16 cellular contexts compared by ENCODE assay signal in the genomic region with DNA sequence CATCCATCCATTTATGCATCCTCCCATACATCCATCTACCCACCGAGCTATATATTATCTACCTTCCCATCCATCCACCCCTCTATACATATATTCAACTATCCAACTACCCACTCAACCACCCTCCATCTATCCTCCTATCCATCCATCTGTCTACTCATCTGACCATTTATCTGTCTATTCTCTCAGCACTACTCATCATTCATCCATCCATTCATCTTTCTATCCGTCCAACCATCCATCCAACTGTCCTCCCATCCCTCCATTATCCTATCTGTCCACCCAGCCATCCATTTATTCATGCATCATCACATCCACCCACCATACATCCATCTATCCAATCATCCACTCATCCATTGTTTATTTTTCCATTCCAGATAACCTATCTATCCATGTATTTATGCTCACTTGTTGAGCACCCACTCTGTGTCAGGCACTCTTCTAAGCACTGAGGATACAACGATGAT. TPM values are rescaled to one million over a fixed set of nuclear protein-coding genes. Genes with fewer than 3 reads are reported as not detected.
DNase-seq lines count a peak whose midpoint lies in the region; ATAC-seq, FAIRE-seq and TF ChIP-seq lines count a peak whose summit lies in the region.
"Had no signal": no experiment of that assay in that cellular context is flagged by ENCODE, and none has a peak within 500 bp of the region (broad histone marks: within the 10 kb centered on the region; RNA-seq: fewer than 3 reads in every experiment).

No MANE protein-coding gene starts in this region.

- no peak overlapping the region for H4K91ac ChIP-seq in IMR-90 (ENCODE audit: insufficient read depth, low read depth, low read length)

- SMC1A ChIA-PET in GM12878 (lab: Charles Lee; ENCODE audit: uncharacterized antibody, unreplicated experiment): interaction anchor here (0.7 to 1.6 kb wide), 7 partner anchors 10 to 52 kb away, joined by 3 to 6 read pairs (median 4); partner anchors contain the start of gene CCDC197

- H3K36me3 ChIP-seq in BLaER1 treated with 17β-estradiol and CSF1 and Interleukin-3, amounts not matched to agents 10 nM and 100 nM: no peaks in the 10 kb centered on the region
- H3K36me3 ChIP-seq in IMR-90 (ENCODE audit: control insufficient read depth, insufficient read depth, low read length) (no peaks in the 10 kb centered on the region), GM12878 (ENCODE audit: control insufficient read depth in 2 of 2, insufficient read depth in 2 of 2, low read length in 1 of 2) (no peaks in the 10 kb centered on the region), psoas muscle (ENCODE audit: insufficient read depth in 1 of 2, low read depth in 1 of 2) (peaks cover 0 to 71% of the 10 kb centered on the region in 2 donors), heart right ventricle (peaks cover 0 to 32% (median 0%) of the 10 kb centered on the region in 9 donors)
- H3K36me3 ChIP-seq: prostate gland had no signal

- H2AK5ac ChIP-seq in IMR-90 (ENCODE audit: low read depth, low read length): peak overlapping the region; percentile 54; the same call in 1 of the 2 replicates

- no peak for FAIRE-seq in GM12878 (lab: Jason Lieb, UNC)
- FAIRE-seq: GM18507 had no signal

- peak overlapping the region; percentile 40; the same call in 1 of the 2 replicates for H3K14ac ChIP-seq in IMR-90 (replicated peaks; ENCODE audit: low read depth, low read length)

- H3K9me3 ChIP-seq in BLaER1 treated with 17β-estradiol and CSF1 and Interleukin-3, amounts not matched to agents 10 nM and 100 nM (replicated peaks in 1 of 11): 0 out of 22 replicates have a peak, but pooled peaks cover 0 to 9% (median 0%) of the 10 kb centered on the region in 11 experiments
- H3K9me3 ChIP-seq in IMR-90 (ENCODE audit: control insufficient read depth, insufficient read depth, low read length) (no peaks in the 10 kb centered on the region), GM12878 (replicated peaks; ENCODE audit: control insufficient read depth, insufficient read depth, low read length) (no peaks in the 10 kb centered on the region; the same call in 1 of the 3 replicates), psoas muscle (no peaks in the 10 kb centered on the region), heart right ventricle (no peaks in the 10 kb centered on the region)
- H3K9me3 ChIP-seq: mucosa of descending colon, prostate gland had no signal

- H3K56ac ChIP-seq in IMR-90 (ENCODE audit: extremely low read depth, insufficient read depth, low read length): no peak overlapping the region

- TF ChIP-seq CTCF in IMR-90 (conservative IDR thresholded peaks at IDR 0.05; ENCODE audit: low read depth, low read length): no peak
- no peak for TF ChIP-seq CTCF in GM12878 (IDR thresholded peaks at IDR 0.05 in 2 of 3, conservative IDR thresholded peaks at IDR 0.05 in 1 of 3; ENCODE audit: control insufficient read depth in 2 of 3, extremely low read depth in 1 of 3, insufficient read depth in 1 of 3, low read depth in 3 of 3, low read length in 3 of 3)
- TF ChIP-seq CTCF in psoas muscle (IDR thresholded peaks at IDR 0.05): no peak
- TF ChIP-seq CTCF in heart right ventricle (IDR thresholded peaks at IDR 0.05): no peak

- TF ChIP-seq RAD21 in IMR-90 (IDR thresholded peaks at IDR 0.05; ENCODE audit: low read length): no peak
- TF ChIP-seq RAD21 in GM12878 (IDR thresholded peaks at IDR 0.05; ENCODE audit: insufficient read depth, low read depth, low read length): no peak

- CTCF ChIA-PET in IMR-90 (lab: Yijun Ruan, JAX): interaction anchor here (1.0 to 1.1 kb wide), 2 partner anchors 25 to 30 kb away, joined by 3 read pairs; no protein-coding TSS in a partner anchor
- CTCF ChIA-PET in GM12878 (lab: Yijun Ruan, JAX): interaction anchor here (1.0 to 4.1 kb wide), 3 partner anchors 9 to 25 kb away, joined by 3 to 27 read pairs (median 5); partner anchors contain the start of gene ASB2

- peak overlapping the region; percentile 31; the same call in 1 of the 3 replicates for H2BK15ac ChIP-seq in IMR-90 (ENCODE audit: low read depth, low read length)

- no peak for ATAC-seq in IMR-90 (ENCODE audit: low read depth)
- no peak for ATAC-seq in GM12878
- ATAC-seq in psoas muscle: no peak
- ATAC-seq in heart right ventricle: no peak
- ATAC-seq in HG03521 (IDR thresholded peaks at IDR 0.05; ENCODE audit: unreplicated experiment): no peak
- ATAC-seq: mucosa of descending colon had no signal

- H3K23ac ChIP-seq in IMR-90 (ENCODE audit: low read depth, low read length): no peak overlapping the region

- H2BK20ac ChIP-seq in IMR-90 (ENCODE audit: low read depth, low read length): peak overlapping the region; percentile 11; the same call in 1 of the 2 replicates

- peaks cover 19% of the 10 kb centered on the region for H3K9me1 ChIP-seq in IMR-90 (ENCODE audit: insufficient read depth, low read length)

- no peak overlapping the region for H2AK9ac ChIP-seq in IMR-90 (replicated peaks; ENCODE audit: low read depth, low read length, poor library complexity)

- dilution Hi-C loops in IMR-90 (cut with HindIII; ENCODE audit: low sequenced_read_pairs, unreplicated experiment): no loop called here

- in situ Hi-C loops in IMR-90 (cut with MboI; ENCODE audit: low sequenced_read_pairs) (no loop called here), GM12878 (cut with MboI) (loop anchor here (25.0 kb wide), 2 partner anchors 1203 to 1697 kb away; no protein-coding TSS in a partner anchor)

- intact Hi-C loops in IMR-90 (cut with micrococcal nuclease) (no loop called here), GM12878 (cut with micrococcal nuclease; ENCODE audit: unreplicated experiment) (no loop called here), psoas muscle (cut with DNase I) (no loop called here), heart right ventricle (cut with DNase I) (no loop called here)

- H4K20me1 ChIP-seq in BLaER1 treated with 17β-estradiol and CSF1 and Interleukin-3, amounts not matched to agents 10 nM and 100 nM: 0 out of 22 replicates have a peak, but pooled peaks cover 0 to 5% (median 0%) of the 10 kb centered on the region in 11 experiments
- H4K20me1 ChIP-seq in IMR-90 (ENCODE audit: insufficient read depth, low read length) (peaks cover 4% of the 10 kb centered on the region; the same call in 1 of the 2 replicates), GM12878 (ENCODE audit: control insufficient read depth, insufficient read depth) (no peaks in the 10 kb centered on the region)

- no peaks in the 10 kb centered on the region for H3K79me2 ChIP-seq in GM12878 (ENCODE audit: control insufficient read depth, insufficient read depth, low read length)

- H3K9ac ChIP-seq in BLaER1 treated with 17β-estradiol and CSF1 and Interleukin-3, amounts not matched to agents 10 nM and 100 nM: no peak overlapping the region
- no peak overlapping the region for H3K9ac ChIP-seq in IMR-90 (ENCODE audit: low read depth, low read length)
- H3K9ac ChIP-seq in GM12878 (ENCODE audit: control insufficient read depth, insufficient read depth, low read length): no peak overlapping the region

- TF ChIP-seq POLR2A in IMR-90 (IDR thresholded peaks at IDR 0.05; ENCODE audit: low read depth, low read length) (no peak), GM12878 (IDR thresholded peaks at IDR 0.05; ENCODE audit: low read depth, low read length) (no peak)

- peak overlapping the region; percentile 34; the same call in 1 of the 2 replicates for H3K18ac ChIP-seq in IMR-90 (ENCODE audit: low read depth, low read length)

- no peak for TF ChIP-seq EP300 in GM12878 (IDR thresholded peaks at IDR 0.05; ENCODE audit: borderline replicate concordance in 1 of 2, control insufficient read depth in 1 of 2, low read depth in 2 of 2, low read length in 2 of 2)

- 82 to 100% methylated on average over 2 to 3 of the region's 3 CpGs for whole genome bisulfite sequencing in IMR-90 (ENCODE audit: extremely low coverage in 2 of 2, insufficient read length in 1 of 2), 2 experiments
- WGBS in GM12878 (ENCODE audit: insufficient coverage, insufficient replicate concordance, low lambda C conversion rate, missing lambda C conversion rate): 78% methylated on average over 3 of the region's 3 CpGs
- whole genome bisulfite sequencing in psoas muscle, 3 donors: 62 to 74% (median 67%) methylated on average over 3 of the region's 3 CpGs
- 84 to 89% methylated on average over 3 of the region's 3 CpGs for WGBS in heart right ventricle, 2 donors

- H3K4me2 ChIP-seq in BLaER1 treated with 17β-estradiol and CSF1 and Interleukin-3, amounts not matched to agents 10 nM and 100 nM: peak overlapping the region in 7 of 11 experiments; percentile 76 to 93 (median 89); a peak in 14 of 22 replicates
- no peak overlapping the region for H3K4me2 ChIP-seq in IMR-90 (ENCODE audit: low read depth, low read length)
- no peak overlapping the region for H3K4me2 ChIP-seq in GM12878 (ENCODE audit: control insufficient read depth, insufficient read depth)

- peak overlapping the region; percentile 94 for H2BK5ac ChIP-seq in IMR-90 (ENCODE audit: low read depth, low read length, poor library complexity, severe bottlenecking)

- no peak overlapping the region; a peak in 1 of 4 replicates for H4K8ac ChIP-seq in IMR-90 (ENCODE audit: low read depth in 2 of 2, low read length in 2 of 2)

- POLR2A ChIA-PET in IMR-90 (lab: Charles Lee; ENCODE audit: unreplicated experiment) (no interaction called here), GM12878 (lab: Charles Lee) (interaction anchor here (0.8 to 2.0 kb wide), 6 partner anchors 8 to 22 kb away, joined by 3 to 7 read pairs (median 4); no protein-coding TSS in a partner anchor)

- H2AFZ ChIP-seq in IMR-90 (replicated peaks; ENCODE audit: low read length, poor library complexity) (no peak overlapping the region), GM12878 (ENCODE audit: control insufficient read depth, low read depth, low read length) (no peak overlapping the region)

- no peak overlapping the region for H4K5ac ChIP-seq in IMR-90 (ENCODE audit: low read depth, low read length)

- peak overlapping the region; percentile 41; the same call in 1 of the 2 replicates for H2BK120ac ChIP-seq in IMR-90 (ENCODE audit: low read depth, low read length)

- RAD21 ChIA-PET in GM12878 (lab: Charles Lee; ENCODE audit: unreplicated experiment): interaction anchor here (1.3 to 15.3 kb wide), 5 partner anchors 10 to 35 kb away, joined by 3 to 324 read pairs (median 8); partner anchors contain the start of gene ASB2

- no TSS peak for BruUV-seq in IMR-90 (replicated peaks; lab: Mats Ljungman, UMichigan)
- no TSS peak for BruUV-seq in GM12878 (replicated peaks; lab: Mats Ljungman, UMichigan)

- H3K4ac ChIP-seq in IMR-90 (ENCODE audit: low read depth, low read length): peak overlapping the region; percentile 62; the same call in 1 of the 2 replicates

- H3K4me1 ChIP-seq in BLaER1 treated with 17β-estradiol and CSF1 and Interleukin-3, amounts not matched to agents 10 nM and 100 nM: peaks cover 82 to 100% (median 89%) of the 10 kb centered on the region in 10 experiments
- H3K4me1 ChIP-seq in IMR-90 (ENCODE audit: control insufficient read depth, insufficient read depth, low read length): peaks cover 22% of the 10 kb centered on the region
- H3K4me1 ChIP-seq in GM12878 (ENCODE audit: control insufficient read depth, insufficient read depth, low read length): peaks cover 98% of the 10 kb centered on the region
- H3K4me1 ChIP-seq in psoas muscle: peaks cover 90% of the 10 kb centered on the region
- H3K4me1 ChIP-seq in heart right ventricle: peaks cover 13 to 85% (median 53%) of the 10 kb centered on the region in 9 donors
- H3K4me1 ChIP-seq: prostate gland had no signal

- no peaks in the 10 kb centered on the region for H3K27me3 ChIP-seq in BLaER1 treated with 17β-estradiol and CSF1 and Interleukin-3, amounts not matched to agents 10 nM and 100 nM
- H3K27me3 ChIP-seq in IMR-90 (ENCODE audit: control insufficient read depth, insufficient read depth, low read length) (no peaks in the 10 kb centered on the region), GM12878 (replicated peaks in 1 of 2; ENCODE audit: control insufficient read depth in 2 of 2, insufficient read depth in 2 of 2, low read length in 1 of 2) (no peaks in the 10 kb centered on the region), psoas muscle (ENCODE audit: insufficient read depth in 3 of 3, low read length in 2 of 3) (no peaks in the 10 kb centered on the region), heart right ventricle (no peaks in the 10 kb centered on the region)
- H3K27me3 ChIP-seq: foreskin keratinocyte had no signal

- no peak for DNase-seq in IMR-90
- DNase-seq in GM12878 (ENCODE audit: low read depth, low spot score): no peak
- DNase-seq in psoas muscle: no peak
- no peak for DNase-seq in stimulated activated naive CD4-positive, alpha-beta T cell (lab: John Stamatoyannopoulos, UW)
- DNase-seq in heart right ventricle: no peak
- no peak for DNase-seq in NCI-H2029 (lab: John Stamatoyannopoulos, UW)
- DNase-seq: H7, islet precursor cell, mucosa of descending colon had no signal

- no peaks in the 10 kb centered on the region for H3K79me1 ChIP-seq in IMR-90 (ENCODE audit: low read depth in 1 of 2, low read length in 2 of 2)

- H3K4me3 ChIP-seq in BLaER1 treated with 17β-estradiol and CSF1 and Interleukin-3, amounts not matched to agents 10 nM and 100 nM: no peak overlapping the region
- no peak overlapping the region for H3K4me3 ChIP-seq in IMR-90 (ENCODE audit: insufficient read depth, low read depth, low read length)
- no peak overlapping the region for H3K4me3 ChIP-seq in GM12878
- H3K4me3 ChIP-seq in psoas muscle: no peak overlapping the region
- H3K4me3 ChIP-seq in heart right ventricle: no peak overlapping the region
- H3K4me3 ChIP-seq: mucosa of descending colon, prostate gland had no signal

- H3K27ac ChIP-seq in BLaER1 treated with 17β-estradiol and CSF1 and Interleukin-3, amounts not matched to agents 10 nM and 100 nM: no peak overlapping the region
- peak overlapping the region; percentile 13; the same call in 1 of the 2 replicates for H3K27ac ChIP-seq in IMR-90 (ENCODE audit: insufficient read depth, low read length)
- H3K27ac ChIP-seq in GM12878 (ENCODE audit: control insufficient read depth, insufficient read depth): no peak overlapping the region
- peak overlapping the region; percentile 98 for H3K27ac ChIP-seq in psoas muscle
- H3K27ac ChIP-seq in heart right ventricle: peak overlapping the region in 3 of 10 donors; percentile 19 to 53 (median 27)
- H3K27ac ChIP-seq: foreskin keratinocyte, prostate gland had no signal

RNA-seq across cellular contexts. Expression of gene ASB2, which starts 11.5 kb away (rescaled TPM):
- total RNA-seq in IMR-90 (2012; rRNA removed): 0.54 and 0.83 TPM in 2 replicates
- polyA plus RNA-seq in IMR-90 (2012; rRNA removed): 0.77 and 0.98 TPM in 2 replicates
- polyA plus RNA-seq in IMR-90 (2012; cell fraction: cytosol; rRNA removed): 0.42 and 0.78 TPM in 2 replicates
- polyA plus RNA-seq in IMR-90 (2012; cell fraction: nucleus; rRNA removed; ENCODE audit: low replicate concordance): 1.3 and 3.4 TPM in 2 replicates
- total RNA-seq in GM12878 (2013; cell fraction: nucleolus; rRNA removed): 74.5 and 81.9 TPM in 2 replicates
- total RNA-seq in GM12878 (2014; rRNA removed): 46.4 and 53.5 TPM in 2 replicates
- total RNA-seq in GM12878 (2014; rRNA removed; fragmentation: Illumina TruSeq; extraction: Trizol): 21.5 and 26.9 TPM in 2 replicates
- total RNA-seq in GM12878 (2021): 40.0 and 40.4 TPM in 2 replicates
- 18.9 TPM for polyA plus RNA-seq in GM12878 (2011; ENCODE audit: low read depth)
- 8.5 and 16.9 TPM in 2 replicates for polyA plus RNA-seq in GM12878 (2011; rRNA removed)
- 22.6 and 38.7 TPM in 2 replicates for polyA plus RNA-seq in GM12878 (2011; cell fraction: cytosol; rRNA removed)
- 45.6 and 71.8 TPM in 2 replicates for polyA plus RNA-seq in GM12878 (2011; cell fraction: nucleus; rRNA removed)
- polyA plus RNA-seq in GM12878 (2012): 18.6 and 50.6 TPM in 2 replicates
- polyA plus RNA-seq in GM12878 (2014; fragmentation: Illumina TruSeq; extraction: Trizol): 12.3 and 21.9 TPM in 2 replicates
- polyA plus RNA-seq in GM12878 (2014; fragmentation: Nextera tagmentation; extraction: Ambion mirVana): 1 to 10 TPM; 3.0 to 7.4 TPM
- polyA plus RNA-seq in GM12878 (2014; rRNA removed): 50.0 and 54.5 TPM in 2 replicates
- 10 to 100 TPM; 51.7 to 54.8 TPM for polyA plus RNA-seq in GM12878 (2016; fragmentation: Nextera tagmentation; extraction: Ambion mirVana)
- 20.3 and 37.3 TPM in 2 replicates for polyA minus RNA-seq in GM12878 (2011; rRNA and poly(A)+ RNA removed)
- 8.8 and 11.7 TPM in 2 replicates for polyA minus RNA-seq in GM12878 (2011; cell fraction: cytosol; rRNA and poly(A)+ RNA removed)
- polyA minus RNA-seq in GM12878 (2011; cell fraction: nucleus; rRNA and poly(A)+ RNA removed): 26.7 and 36.0 TPM in 2 replicates
- total RNA-seq in psoas muscle: 100 to 1,000 TPM; 148 to 443 (median 252) TPM
- polyA plus RNA-seq in psoas muscle: 100 to 1,000 TPM in 2 of 3 donors, 10 to 100 TPM in 1; 41.2 to 460 (median 217) TPM
- 100 to 1,000 TPM in 9 of 10 donors, 10 to 100 TPM in 1; 85.7 to 253 (median 168) TPM for total RNA-seq in heart right ventricle
- 100 to 1,000 TPM in 1 of 2 donors, 10 to 100 TPM in 1; 19.6 to 374 TPM for polyA plus RNA-seq in heart right ventricle
- total RNA-seq: foreskin keratinocyte had no signal

RNA-seq across cellular contexts. Expression of gene CCDC197, which starts 32.2 kb away (rescaled TPM):
- not detected in 2 replicates for total RNA-seq in IMR-90 (2012; rRNA removed)
- polyA plus RNA-seq in IMR-90 (2012; rRNA removed): not detected in 2 replicates
- polyA plus RNA-seq in IMR-90 (2012; cell fraction: cytosol; rRNA removed): not detected in 2 replicates
- polyA plus RNA-seq in IMR-90 (2012; cell fraction: nucleus; rRNA removed; ENCODE audit: low replicate concordance): not detected in 2 replicates
- 1.2 TPM in 2 replicates for total RNA-seq in GM12878 (2013; cell fraction: nucleolus; rRNA removed)
- total RNA-seq in GM12878 (2014; rRNA removed): not detected in 2 replicates
- total RNA-seq in GM12878 (2014; rRNA removed; fragmentation: Illumina TruSeq; extraction: Trizol): not detected in 2 replicates
- not detected in 2 replicates for total RNA-seq in GM12878 (2021)
- not detected for polyA plus RNA-seq in GM12878 (2011; ENCODE audit: low read depth)
- 0.12 and 0.16 TPM in 2 replicates for polyA plus RNA-seq in GM12878 (2011; rRNA removed)
- 0.04 TPM in 1 of 2 replicates, not detected in the other for polyA plus RNA-seq in GM12878 (2011; cell fraction: cytosol; rRNA removed)
- polyA plus RNA-seq in GM12878 (2011; cell fraction: nucleus; rRNA removed): 0.28 and 0.56 TPM in 2 replicates
- polyA plus RNA-seq in GM12878 (2012): 0.17 TPM in 1 of 2 replicates, not detected in the other
- polyA plus RNA-seq in GM12878 (2014; fragmentation: Illumina TruSeq; extraction: Trizol): not detected in 2 replicates
- not detected for polyA plus RNA-seq in GM12878 (2014; fragmentation: Nextera tagmentation; extraction: Ambion mirVana)
- not detected in 2 replicates for polyA plus RNA-seq in GM12878 (2014; rRNA removed)
- polyA plus RNA-seq in GM12878 (2016; fragmentation: Nextera tagmentation; extraction: Ambion mirVana): not detected
- 0.21 TPM in 1 of 2 replicates, not detected in the other for polyA minus RNA-seq in GM12878 (2011; rRNA and poly(A)+ RNA removed)
- polyA minus RNA-seq in GM12878 (2011; cell fraction: cytosol; rRNA and poly(A)+ RNA removed): not detected in 2 replicates
- polyA minus RNA-seq in GM12878 (2011; cell fraction: nucleus; rRNA and poly(A)+ RNA removed): 0.24 TPM in 1 of 2 replicates, not detected in the other
- 1 to 10 TPM in 3 of 4 donors, under 1 TPM in 1; 0.71 to 3.9 (median 2.2) TPM for total RNA-seq in psoas muscle
- under 1 TPM; 0.04 to 0.69 (median 0.61) TPM for polyA plus RNA-seq in psoas muscle
- total RNA-seq in heart right ventricle: 1 to 10 TPM in 3 of 10 donors, under 1 TPM in 6, not detected in 1; 0.40 to 1.6 (median 0.75) TPM
- polyA plus RNA-seq in heart right ventricle: 1 to 10 TPM in 1 of 2 donors, not detected in 1; 1.3 TPM
- total RNA-seq: foreskin keratinocyte; H7; mucosa of descending colon; PC-3; prostate gland; T-helper 2 cell treated with Interferon-gamma antibody and Interleukin-4, amounts not matched to agents 100 ng/mL and 5 ng/mL, for 36 hours had no signal
- polyA plus RNA-seq: foreskin keratinocyte had no signal

RNA-seq across cellular contexts. Expression of gene FAM181A, which starts 37.7 kb away (rescaled TPM):
- total RNA-seq in IMR-90 (2012; rRNA removed) (not detected in 2 replicates), GM12878 (2014; rRNA removed) (not detected in 2 replicates), GM12878 (2014; rRNA removed; fragmentation: Illumina TruSeq; extraction: Trizol) (not detected in 2 replicates), GM12878 (2021) (not detected in 2 replicates), psoas muscle (not detected), heart right ventricle (not detected)
- polyA plus RNA-seq in IMR-90 (2012; rRNA removed) (not detected in 2 replicates), GM12878 (2011; rRNA removed) (not detected in 2 replicates), GM12878 (2014; fragmentation: Illumina TruSeq; extraction: Trizol) (not detected in 2 replicates), GM12878 (2014; fragmentation: Nextera tagmentation; extraction: Ambion mirVana) (not detected), GM12878 (2014; rRNA removed) (not detected in 2 replicates), GM12878 (2016; fragmentation: Nextera tagmentation; extraction: Ambion mirVana) (not detected), psoas muscle (under 1 TPM in 2 of 3 donors, not detected in 1; 0.14 to 0.32 TPM), heart right ventricle (not detected)
- not detected in 2 replicates for polyA plus RNA-seq in IMR-90 (2012; cell fraction: cytosol; rRNA removed)
- not detected in 2 replicates for polyA plus RNA-seq in IMR-90 (2012; cell fraction: nucleus; rRNA removed; ENCODE audit: low replicate concordance)
- total RNA-seq in GM12878 (2013; cell fraction: nucleolus; rRNA removed): not detected in 2 replicates
- not detected for polyA plus RNA-seq in GM12878 (2011; ENCODE audit: low read depth)
- polyA plus RNA-seq in GM12878 (2011; cell fraction: cytosol; rRNA removed): not detected in 2 replicates
- polyA plus RNA-seq in GM12878 (2011; cell fraction: nucleus; rRNA removed): not detected in 2 replicates
- not detected in 2 replicates for polyA plus RNA-seq in GM12878 (2012)
- polyA minus RNA-seq in GM12878 (2011; rRNA and poly(A)+ RNA removed): not detected in 2 replicates
- polyA minus RNA-seq in GM12878 (2011; cell fraction: cytosol; rRNA and poly(A)+ RNA removed): not detected in 2 replicates
- polyA minus RNA-seq in GM12878 (2011; cell fraction: nucleus; rRNA and poly(A)+ RNA removed): not detected in 2 replicates
- total RNA-seq: foreskin keratinocyte; H7; mucosa of descending colon; PC-3; T-helper 2 cell treated with Interferon-gamma antibody and Interleukin-4, amounts not matched to agents 100 ng/mL and 5 ng/mL, for 36 hours had no signal
- polyA plus RNA-seq: foreskin keratinocyte had no signal

Comparison
In these comparisons a context has a peak if more than half of its experiments do, and no peak if none do; other contexts are left out.
1. H3K27ac ChIP-seq: peak in IMR-90 (single experiment) and psoas muscle (single experiment); none in BLaER1 treated with 17β-estradiol and CSF1 and Interleukin-3, amounts not matched to agents 10 nM and 100 nM (0 of 11) and GM12878 (single experiment).
2. H3K4me2 ChIP-seq: peak in BLaER1 treated with 17β-estradiol and CSF1 and Interleukin-3, amounts not matched to agents 10 nM and 100 nM (7 of 11); none in IMR-90 (single experiment) and GM12878 (single experiment).
3. RNA of gene ASB2, which starts 11.5 kb away (total RNA-seq): 148 to 443 TPM in psoas muscle, 85.7 to 253 TPM in heart right ventricle and 21.5 to 81.9 TPM in GM12878; 0.54 to 0.83 TPM in IMR-90; every median in the first group is over 10 times any median in the second.